Comparison of ENCODE assay signal across 8 cellular contexts in genomic region chr5:87412417-87413115, GRCh38. TPM values are rescaled to one million over a fixed set of nuclear protein-coding genes. Genes with fewer than 3 reads are reported as not detected.
DNase-seq lines count a peak whose midpoint lies in the region; ATAC-seq, FAIRE-seq and TF ChIP-seq lines count a peak whose summit lies in the region.

Gene CCNH, minus strand, starts transcription at chr5:87412930. Its CDS starts 136 bp downstream, at chr5:87412794.

- peak; percentile 96 for TF ChIP-seq POLR2A in GM18505 (IDR thresholded peaks at IDR 0.05; ENCODE audit: borderline replicate concordance, extremely low read depth, insufficient read depth, insufficient read length)
- TF ChIP-seq POLR2A in uterus (IDR thresholded peaks at IDR 0.05): peak; percentile 88 to 94

- WGBS in right cardiac atrium: under 1% methylated on average over 58 of the region's 58 CpGs

- H3K4me1 Mint-ChIP-seq in astrocyte (ENCODE audit: low read depth, unreplicated experiment): peaks cover 8% of the 10 kb centered on the region

- DNase-seq in NCI-H2029 (lab: John Stamatoyannopoulos, UW) (peak; percentile 99), T-helper 22 cell (ENCODE audit: low read depth) (peak; percentile 95), astrocyte (ENCODE audit: low read depth) (peak; percentile 94), right cardiac atrium (peak; percentile 98 to 99 (median 99)), pulmonary artery endothelial cell (ENCODE audit: low read depth, low spot score) (peak; percentile 93), uterus (peak; percentile 97 to 99)

- H3K9me3 ChIP-seq in astrocyte (ENCODE audit: insufficient read depth, low read depth, low read length) (no peaks in the 10 kb centered on the region), right cardiac atrium (ENCODE audit: control insufficient read depth, low read length) (no peaks in the 10 kb centered on the region), uterus (no peaks in the 10 kb centered on the region)

- H3K36me3 Mint-ChIP-seq in astrocyte (ENCODE audit: low read depth, unreplicated experiment): no peaks in the 10 kb centered on the region

- no peaks in the 10 kb centered on the region for H3K27me3 Mint-ChIP-seq in astrocyte (ENCODE audit: low read depth, unreplicated experiment)

- peak within 1 kb of the TSS; percentile 100 for H3K4me3 ChIP-seq in astrocyte (ENCODE audit: insufficient read depth, low read depth, low read length)
- peak within 1 kb of the TSS; percentile 94 for H3K4me3 ChIP-seq in right cardiac atrium (ENCODE audit: low read length)
- peak within 1 kb of the TSS; percentile 94 to 99 for H3K4me3 ChIP-seq in uterus

- FAIRE-seq in astrocyte (lab: Jason Lieb, UNC): peak; percentile 56

- H2AFZ ChIP-seq in astrocyte (ENCODE audit: low read depth, low read length): peak within 1 kb of the TSS; percentile 88

- peak within 1 kb of the TSS; percentile 98 for H3K27ac ChIP-seq in astrocyte (ENCODE audit: low read depth, low read length)
- H3K27ac ChIP-seq in right cardiac atrium (ENCODE audit: low read length): peak within 1 kb of the TSS; percentile 100
- peak within 1 kb of the TSS; percentile 97 to 99 for H3K27ac ChIP-seq in uterus

- H3K79me2 ChIP-seq in astrocyte (ENCODE audit: insufficient read depth, low read length): peaks cover 50% of the 10 kb centered on the region

- H3K27ac Mint-ChIP-seq in astrocyte (ENCODE audit: unreplicated experiment): peak within 1 kb of the TSS; percentile 90

- peak within 1 kb of the TSS; percentile 97 for H3K4me3 Mint-ChIP-seq in astrocyte (ENCODE audit: unreplicated experiment)

- H4K20me1 ChIP-seq in astrocyte (ENCODE audit: insufficient read depth, low read length): peaks cover 14% of the 10 kb centered on the region

- H3K4me2 ChIP-seq in astrocyte (ENCODE audit: low read length): peak within 1 kb of the TSS; percentile 100

- intact Hi-C loops in right cardiac atrium (cut with DNase I): no loop called here
- intact Hi-C loops in uterus (cut with DNase I; ENCODE audit: low total_unique reads): no loop called here

- H3K9me3 Mint-ChIP-seq in astrocyte (ENCODE audit: unreplicated experiment): no peaks in the 10 kb centered on the region

- no peak for TF ChIP-seq CTCF in astrocyte (IDR thresholded peaks at IDR 0.05; ENCODE audit: insufficient read depth, low read depth, low read length)
- peak in 1 of 4 experiments; percentile 21 for TF ChIP-seq CTCF in uterus (IDR thresholded peaks at IDR 0.05)

- no peaks in the 10 kb centered on the region for H3K27me3 ChIP-seq in astrocyte (ENCODE audit: insufficient read depth, low read length)
- no peaks in the 10 kb centered on the region for H3K27me3 ChIP-seq in right cardiac atrium (ENCODE audit: control insufficient read depth, insufficient read depth)
- no peaks in the 10 kb centered on the region for H3K27me3 ChIP-seq in uterus

- ATAC-seq in GM18505 (IDR thresholded peaks at IDR 0.05; ENCODE audit: unreplicated experiment) (peak; percentile 99), HG02973 (IDR thresholded peaks at IDR 0.05; ENCODE audit: unreplicated experiment) (peak; percentile 99), right cardiac atrium (peak; percentile 99 to 100)

- H3K4me1 ChIP-seq in astrocyte (ENCODE audit: insufficient read depth, low read length) (peaks cover 8% of the 10 kb centered on the region), right cardiac atrium (ENCODE audit: control insufficient read depth, insufficient read depth, low read length) (no peaks in the 10 kb centered on the region), uterus (peaks cover 0 to 6% of the 10 kb centered on the region in 2 donors)

- H3K36me3 ChIP-seq in astrocyte (ENCODE audit: insufficient read depth, low read length) (peaks cover 24% of the 10 kb centered on the region), uterus (no peaks in the 10 kb centered on the region)

- H3K9ac ChIP-seq in astrocyte (ENCODE audit: low read length): peak within 1 kb of the TSS; percentile 99

RNA-seq across cellular contexts. Expression of gene CCNH, which starts in this region (rescaled TPM):
- total RNA-seq in astrocyte (30.5 and 31.6 TPM in 2 replicates), right cardiac atrium (10 to 100 TPM; 23.4 to 42.8 (median 29.8) TPM), pulmonary artery endothelial cell (86.8 and 99.4 TPM in 2 replicates), uterus (10 to 100 TPM; 25.4 to 96.2 (median 77.4) TPM)
- 39.6 TPM for polyA plus RNA-seq in right cardiac atrium

Comparison
In these comparisons a context has a peak if more than half of its experiments do, and no peak if none do; other contexts are left out.
1. Peak in every context shown above with its lines: DNase-seq, ATAC-seq, H3K4me3 ChIP-seq and H3K27ac ChIP-seq.